Comparison of ENCODE assay signal across 12 cellular contexts in the genomic region with DNA sequence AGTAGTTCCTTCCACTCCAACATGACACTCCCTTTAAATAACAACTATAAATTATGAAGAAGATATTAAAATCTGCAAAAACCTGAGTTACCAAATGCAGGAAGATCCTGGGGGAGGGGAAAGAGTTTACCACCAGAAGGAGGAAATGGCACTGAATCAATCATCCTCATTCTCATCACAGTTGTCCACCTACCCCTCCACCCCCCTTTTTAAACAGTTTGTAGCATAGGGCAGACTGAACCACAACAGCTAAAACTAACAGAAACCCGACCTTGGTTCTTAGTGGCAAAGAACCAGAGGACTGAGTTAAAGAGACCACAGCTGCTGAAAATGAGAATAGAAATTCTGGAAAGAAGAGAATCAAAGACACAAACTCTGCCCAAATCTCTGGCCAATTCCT.
A peak's percentile ranks its signal among the peaks of the same experiment; 100 is the strongest.
DNase-seq lines count a peak whose midpoint lies in the region; ATAC-seq and TF ChIP-seq lines count a peak whose summit lies in the region.
"Had no signal": no experiment of that assay in that cellular context is flagged by ENCODE, and none has a peak within 500 bp of the region (broad histone marks: within the 10 kb centered on the region; RNA-seq: fewer than 3 reads in every experiment).

No MANE protein-coding gene starts in this region.

- intact Hi-C loops in vagina (cut with DNase I): no loop called here

- peak overlapping the region; percentile 12 for H3K4me3 Mint-ChIP-seq in T-helper 1 cell treated with Interleukin-12 subunit alpha and Interleukin-12 subunit beta and Interleukin-4 antibody, amounts not matched to agents 30 μg/mL and 1 μg/mL, for 36 hours
- peak overlapping the region in 3 of 10 donors; percentile 4 to 30 (median 24) for H3K4me3 Mint-ChIP-seq in naive thymus-derived CD8-positive, alpha-beta T cell

- H3K9me3 ChIP-seq in vagina: no peaks in the 10 kb centered on the region
- H3K9me3 ChIP-seq: breast epithelium had no signal

- no peak for TF ChIP-seq POLR2A in vagina (IDR thresholded peaks at IDR 0.05)

- H3K27ac Mint-ChIP-seq in T-helper 1 cell treated with Interleukin-12 subunit alpha and Interleukin-12 subunit beta and Interleukin-4 antibody, amounts not matched to agents 30 μg/mL and 1 μg/mL, for 36 hours: peak overlapping the region; percentile 55
- peak overlapping the region in 6 of 10 donors; percentile 10 to 63 (median 22) for H3K27ac Mint-ChIP-seq in naive thymus-derived CD8-positive, alpha-beta T cell

- no peaks in the 10 kb centered on the region for H3K27me3 ChIP-seq in vagina
- H3K27me3 ChIP-seq: breast epithelium had no signal

- H3K4me1 ChIP-seq in vagina: peaks cover 14% of the 10 kb centered on the region

- H3K4me3 ChIP-seq in GM12865 (ENCODE audit: low read depth, low read length) (no peak overlapping the region), vagina (no peak overlapping the region)
- H3K4me3 ChIP-seq: breast epithelium, PC-9 had no signal

- H3K9me3 Mint-ChIP-seq in T-helper 1 cell treated with Interleukin-12 subunit alpha and Interleukin-12 subunit beta and Interleukin-4 antibody, amounts not matched to agents 30 μg/mL and 1 μg/mL, for 36 hours: no peaks in the 10 kb centered on the region
- no peaks in the 10 kb centered on the region for H3K9me3 Mint-ChIP-seq in naive thymus-derived CD8-positive, alpha-beta T cell

- peaks cover 13% of the 10 kb centered on the region for H3K36me3 Mint-ChIP-seq in T-helper 1 cell treated with Interleukin-12 subunit alpha and Interleukin-12 subunit beta and Interleukin-4 antibody, amounts not matched to agents 30 μg/mL and 1 μg/mL, for 36 hours (ENCODE audit: low read depth)
- H3K36me3 Mint-ChIP-seq in naive thymus-derived CD8-positive, alpha-beta T cell: peaks cover 3 to 35% (median 25%) of the 10 kb centered on the region in 3 donors

- TF ChIP-seq CTCF in GM12865 (IDR thresholded peaks at IDR 0.05; ENCODE audit: insufficient read depth, low read depth, low read length, missing control alignments): no peak
- TF ChIP-seq CTCF in vagina (IDR thresholded peaks at IDR 0.05): no peak
- TF ChIP-seq CTCF in RWPE1 (conservative IDR thresholded peaks at IDR 0.05; ENCODE audit: low read depth): no peak

- POLR2A ChIA-PET in naive thymus-derived CD8-positive, alpha-beta T cell (lab: Charles Lee): interaction anchor here (0.5 to 1.1 kb wide), 2 partner anchors 9 to 246 kb away, joined by 3 read pairs; no protein-coding TSS in a partner anchor
- POLR2A ChIA-PET in RWPE1 (lab: Yijun Ruan, JAX; ENCODE audit: low non-redundant PET): no interaction called here

- peak; percentile 53 for ATAC-seq in HG03103 (IDR thresholded peaks at IDR 0.05; ENCODE audit: low read depth, unreplicated experiment)
- ATAC-seq in naive thymus-derived CD8-positive, alpha-beta T cell: peak in 1 of 2 donors; percentile 35

- CTCF ChIA-PET in RWPE1 (lab: Yijun Ruan, JAX): no interaction called here

- peaks cover 30% of the 10 kb centered on the region for H3K4me1 Mint-ChIP-seq in T-helper 1 cell treated with Interleukin-12 subunit alpha and Interleukin-12 subunit beta and Interleukin-4 antibody, amounts not matched to agents 30 μg/mL and 1 μg/mL, for 36 hours (ENCODE audit: low read depth)
- H3K4me1 Mint-ChIP-seq in naive thymus-derived CD8-positive, alpha-beta T cell: peaks cover 18 to 50% (median 47%) of the 10 kb centered on the region in 4 donors

- H3K27me3 Mint-ChIP-seq in T-helper 1 cell treated with Interleukin-12 subunit alpha and Interleukin-12 subunit beta and Interleukin-4 antibody, amounts not matched to agents 30 μg/mL and 1 μg/mL, for 36 hours (ENCODE audit: low read depth): no peaks in the 10 kb centered on the region
- H3K27me3 Mint-ChIP-seq in naive thymus-derived CD8-positive, alpha-beta T cell: no peaks in the 10 kb centered on the region

- DNase-seq in GM12865 (ENCODE audit: low read depth): peak; percentile 57
- no peak for DNase-seq in naive thymus-derived CD8-positive, alpha-beta T cell
- no peak for DNase-seq in AG08396 (ENCODE audit: low spot score)
- DNase-seq in vagina (ENCODE audit: extremely low spot score in 2 of 2): no peak
- DNase-seq in NCI-H2107 (lab: John Stamatoyannopoulos, UW): no peak
- no peak for DNase-seq in RWPE1 (ENCODE audit: low spot score)
- DNase-seq: activated T-cell treated with anti-CD3 and anti-CD28 coated beads for 4 hours, NCI-H2081 treated with DMSO at 0.1 percent for 48 hours, PC-9 had no signal

- H3K27ac ChIP-seq in vagina (no peak overlapping the region), RWPE1 (no peak overlapping the region)
- H3K27ac ChIP-seq: breast epithelium, PC-9 had no signal

- no peaks in the 10 kb centered on the region for H3K36me3 ChIP-seq in vagina
- H3K36me3 ChIP-seq: breast epithelium had no signal
